ENCODE assay signal across 8 cellular contexts in the genomic region with DNA sequence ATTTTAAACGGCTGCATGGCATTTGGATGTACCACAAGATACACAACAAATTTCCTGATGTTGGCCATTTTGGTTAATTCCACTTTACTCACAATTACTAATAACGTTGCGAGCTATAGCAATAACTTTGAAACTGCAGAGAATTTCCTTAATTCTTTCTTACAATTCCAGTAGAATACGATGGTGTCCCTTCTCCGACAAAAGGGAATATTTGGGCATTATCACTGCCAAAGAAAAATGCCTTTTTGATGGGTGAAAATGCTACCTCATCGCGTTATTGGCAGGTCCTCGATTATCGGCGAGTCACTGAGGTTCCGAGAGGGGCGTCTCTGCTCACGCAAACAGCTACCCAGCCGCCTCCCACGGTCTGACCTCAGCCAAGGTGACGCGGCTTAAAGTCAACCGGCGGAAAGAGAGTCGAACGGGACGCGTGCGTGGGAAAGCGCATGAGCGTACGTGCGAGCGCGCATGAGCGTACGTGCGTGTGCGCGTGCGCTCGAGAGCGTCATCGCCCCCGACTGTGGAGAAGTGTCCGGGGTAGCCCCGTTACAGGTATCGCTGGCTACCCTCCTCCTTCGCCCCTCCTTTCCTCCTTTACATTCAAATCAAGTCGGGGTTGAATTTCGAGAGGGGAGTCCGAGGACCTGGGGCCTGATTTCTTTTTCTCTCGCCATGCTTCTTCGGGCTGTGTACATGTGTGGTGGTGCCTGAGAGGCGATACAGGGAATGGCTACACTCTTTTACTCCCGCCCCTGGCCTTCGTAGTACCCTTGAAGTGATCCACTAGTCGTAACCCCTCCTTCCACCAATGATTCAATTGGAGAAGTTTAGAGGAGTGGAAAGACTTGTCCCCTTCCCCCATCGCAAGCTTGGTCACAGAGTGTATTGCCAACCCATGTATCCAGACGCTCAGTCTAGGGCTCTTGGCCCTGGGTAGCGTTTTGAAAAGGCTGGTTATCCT. TPM values are rescaled to one million over a fixed set of nuclear protein-coding genes. Genes with fewer than 3 reads are reported as not detected.
A peak's percentile ranks its signal among the peaks of the same experiment; 100 is the strongest.
DNase-seq lines count a peak whose midpoint lies in the region; ATAC-seq and TF ChIP-seq lines count a peak whose summit lies in the region.

A gene (plus strand): TSS at position 495 of the 961 bp plus-strand sequence. CDS start 931 bp downstream, outside the sequence.

- POLR2A ChIA-PET in BJ (lab: Charles Lee), result no interaction called here

- ATAC-seq in HG03457 (IDR thresholded peaks at IDR 0.05; ENCODE audit: unreplicated experiment), result peak; percentile 94

- H3K27ac ChIP-seq in colonic mucosa (peak within 1 kb of the TSS; percentile 84), layer of hippocampus (ENCODE audit: low read depth, low read length) (peak within 1 kb of the TSS; percentile 85)

- peak within 1 kb of the TSS; percentile 73 to 81 for H3K9ac ChIP-seq in colonic mucosa (ENCODE audit: low read depth in 2 of 2, low read length in 2 of 2)

- intact Hi-C loops in colonic mucosa (cut with DNase I), result no loop called here

- H3K9me3 ChIP-seq in colonic mucosa, result no peaks in the 10 kb centered on the region

- DNase-seq in BJ (ENCODE audit: low read depth), result peak; percentile 50
- DNase-seq in GM19240 (ENCODE audit: insufficient read length, low spot score), result peak; percentile 73
- DNase-seq in NCI-H524 treated with DMSO at 0.1 percent for 48 hours (lab: John Stamatoyannopoulos, UW), result peak; percentile 74
- DNase-seq in activated CD4-positive, alpha-beta T cell treated with anti-CD3 and anti-CD28 coated beads for 4 hours, result peak; percentile 90 to 93
- peak; percentile 90 for DNase-seq in colonic mucosa
- DNase-seq in stimulated activated CD4-positive, alpha-beta T cell treated with anti-CD3 and anti-CD28 coated beads, Interleukin-1b, Interleukin-23, amount 100 ng/mL, for 24 hours (ENCODE audit: low read depth in 4 of 4, low spot score in 1 of 4), result peak; percentile 80 to 92 (median 84)

- TF ChIP-seq CTCF in BJ (IDR thresholded peaks at IDR 0.05; ENCODE audit: insufficient read depth, low read depth, low read length) (no peak), colonic mucosa (IDR thresholded peaks at IDR 0.05) (no peak)

- no peaks in the 10 kb centered on the region for H3K36me3 ChIP-seq in BJ (ENCODE audit: control insufficient read depth, insufficient read depth, low read length)
- H3K36me3 ChIP-seq in colonic mucosa, result no peaks in the 10 kb centered on the region

- H3K4me3 ChIP-seq in BJ (ENCODE audit: low read depth, low read length), result peak within 1 kb of the TSS; percentile 57
- peak within 1 kb of the TSS; percentile 59 for H3K4me3 ChIP-seq in colonic mucosa

- CTCF ChIA-PET in BJ (lab: Yijun Ruan, JAX), result interaction anchor here (0.7 to 1.1 kb wide), 3 partner anchors 9 to 142 kb away, joined by 3 to 4 read pairs (median 3); no protein-coding TSS in a partner anchor

- H3K27me3 ChIP-seq in BJ (ENCODE audit: control insufficient read depth, insufficient read depth, low read length) (no peaks in the 10 kb centered on the region), colonic mucosa (no peaks in the 10 kb centered on the region), layer of hippocampus (ENCODE audit: control insufficient read depth, insufficient read depth, low read length) (no peaks in the 10 kb centered on the region)

- H3K4me1 ChIP-seq in colonic mucosa, result peaks cover 4% of the 10 kb centered on the region

RNA-seq across cellular contexts. Expression of the gene that starts here (rescaled TPM):
- polyA plus RNA-seq in BJ (2011; rRNA removed), result 10.6 and 15.9 TPM in 2 replicates
- polyA minus RNA-seq in BJ (2011; rRNA and poly(A)+ RNA removed), result 4.8 and 8.6 TPM in 2 replicates
- total RNA-seq in colonic mucosa, result 10 to 100 TPM; 14.5 to 23.3 TPM

Comparison
In these comparisons a context has a peak if more than half of its experiments do, and no peak if none do; other contexts are left out.
1. Peak in every context shown above with its lines: DNase-seq, ATAC-seq, H3K4me3 ChIP-seq and H3K27ac ChIP-seq.